In the genomic region with DNA sequence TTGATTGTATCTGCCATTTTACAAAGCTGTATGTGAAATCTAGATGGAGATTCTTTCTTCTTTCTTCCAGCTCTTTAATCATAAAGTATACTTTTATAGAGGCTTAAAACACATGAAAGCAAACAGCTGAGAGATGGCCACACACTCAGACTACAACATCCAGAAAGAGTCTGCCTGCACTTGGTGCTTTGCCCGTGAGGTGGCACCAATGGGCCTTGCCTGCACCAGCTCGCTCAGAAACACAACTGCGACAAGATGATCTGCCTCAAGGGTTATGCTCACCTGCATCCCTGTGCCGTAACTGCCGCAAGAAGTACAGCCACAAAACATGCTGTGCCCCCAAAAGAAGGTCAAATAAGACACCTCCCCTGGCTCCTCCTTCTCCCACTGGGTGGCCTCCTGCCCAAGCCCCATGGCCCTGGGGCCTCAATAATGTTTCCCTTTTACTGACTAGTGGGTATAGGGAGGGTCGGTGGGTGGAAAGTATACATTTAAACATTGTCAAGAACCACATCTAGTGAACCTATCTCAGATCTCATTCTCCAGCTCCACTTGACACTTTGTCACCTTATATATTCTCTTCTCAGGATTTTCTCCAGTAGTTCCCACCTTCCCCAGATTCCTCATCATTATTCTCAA, we compare ENCODE assay signal across 9 cellular contexts.
DNase-seq lines count a peak whose midpoint lies in the region; ATAC-seq and TF ChIP-seq lines count a peak whose summit lies in the region.
"Had no signal": no experiment of that assay in that cellular context is flagged by ENCODE, and none has a peak within 500 bp of the region (broad histone marks: within the 10 kb centered on the region; RNA-seq: fewer than 3 reads in every experiment).

No MANE protein-coding gene starts in this region.

- ATAC-seq in sciatic nerve: peak; percentile 85

- H3K36me3 ChIP-seq in SU-DHL-6 (ENCODE audit: low read length): no peaks in the 10 kb centered on the region

- H3K79me2 ChIP-seq in SU-DHL-6 (ENCODE audit: insufficient read depth, low read length): no peaks in the 10 kb centered on the region

- H2AFZ ChIP-seq in SU-DHL-6 (ENCODE audit: low read depth, low read length, severe bottlenecking): no peak overlapping the region

- TF ChIP-seq CTCF in SU-DHL-6 (IDR thresholded peaks at IDR 0.05; ENCODE audit: insufficient read depth, low read length, poor library complexity, severe bottlenecking): peak; percentile 60

- intact Hi-C loops in head of caudate nucleus (cut with DNase I) (loop anchor here (10.0 kb wide), 1 partner anchor 214 kb away; no protein-coding TSS in a partner anchor), sciatic nerve (cut with DNase I) (no loop called here)

- no peak overlapping the region for H3K9ac ChIP-seq in SU-DHL-6 (ENCODE audit: low read length)
- H3K9ac ChIP-seq: BLaER1 had no signal

- H3K4me3 ChIP-seq in SU-DHL-6 (ENCODE audit: insufficient read depth, low read length, poor library complexity, severe bottlenecking): no peak overlapping the region
- H3K4me3 ChIP-seq: BLaER1 had no signal

- no peaks in the 10 kb centered on the region for H3F3A ChIP-seq in SU-DHL-6 (ENCODE audit: insufficient read depth)

- H3K27me3 ChIP-seq in SU-DHL-6 (ENCODE audit: low read length): no peaks in the 10 kb centered on the region
- H3K27me3 ChIP-seq: BLaER1 had no signal

- H3K27ac ChIP-seq in SU-DHL-6 (ENCODE audit: low read depth, low read length): no peak overlapping the region
- H3K27ac ChIP-seq: BLaER1 had no signal

- no peaks in the 10 kb centered on the region for H3K9me2 ChIP-seq in SU-DHL-6 (replicated peaks; ENCODE audit: insufficient read depth, low read length)

- no peak overlapping the region for H3K4me2 ChIP-seq in SU-DHL-6 (ENCODE audit: low read depth, low read length, poor library complexity, severe bottlenecking)
- H3K4me2 ChIP-seq: BLaER1 had no signal

- no peaks in the 10 kb centered on the region for H3K9me3 ChIP-seq in SU-DHL-6 (ENCODE audit: insufficient read depth, low read length)
- H3K9me3 ChIP-seq: BLaER1 had no signal

- DNase-seq in NCI-H1105 (lab: John Stamatoyannopoulos, UW) (peak; percentile 6), NCI-H1105 treated with DMSO at 0.1 percent for 48 hours (lab: John Stamatoyannopoulos, UW) (no peak), head of caudate nucleus (peak; percentile 21 to 86 (median 72)), sciatic nerve (ENCODE audit: low spot score) (peak; percentile 64), HPDE6-E6E7 (ENCODE audit: extremely low spot score) (no peak), NCI-H187 treated with DMSO at 0.1 percent for 48 hours (lab: John Stamatoyannopoulos, UW) (no peak)
- DNase-seq in activated CD8-positive, alpha-beta memory T cell treated with anti-CD3 and anti-CD28 coated beads for 24 hours: no peak

- H4K20me1 ChIP-seq in SU-DHL-6 (ENCODE audit: low read depth, low read length): no peaks in the 10 kb centered on the region
- H4K20me1 ChIP-seq: BLaER1 had no signal

Comparison
In these comparisons a context has a peak if more than half of its experiments do, and no peak if none do; other contexts are left out.
1. DNase-seq: peak in NCI-H1105 (single experiment), head of caudate nucleus (42 of 42) and sciatic nerve (single experiment); none in NCI-H1105 treated with DMSO at 0.1 percent for 48 hours (single experiment), activated CD8-positive, alpha-beta memory T cell treated with anti-CD3 and anti-CD28 coated beads for 24 hours (single experiment), HPDE6-E6E7 (single experiment) and NCI-H187 treated with DMSO at 0.1 percent for 48 hours (single experiment).